ENCODE assay signal across 1 cellular context in the genomic region with DNA sequence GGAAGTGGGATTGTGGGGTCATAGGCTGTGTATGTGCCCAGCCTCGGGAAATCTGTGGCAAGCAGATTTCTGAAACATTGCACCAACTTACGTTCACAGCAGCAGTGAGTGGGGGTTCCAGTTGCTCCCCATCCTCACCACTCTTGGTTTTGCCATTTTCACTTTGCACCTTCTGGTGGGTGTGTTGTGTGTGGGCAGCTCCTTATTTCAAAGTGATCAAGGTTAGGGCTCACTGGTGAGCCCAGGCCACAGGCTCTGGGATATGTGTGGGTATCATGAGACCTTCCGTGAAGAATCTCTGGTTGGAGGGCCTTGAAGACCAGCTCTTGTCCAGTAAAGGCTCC.
TF ChIP-seq lines count a peak whose summit lies in the region.

No MANE protein-coding gene starts in this region.

TF ChIP-seq in H1, 55 proteins besides CTCF, POLR2A, EP300 and RAD21:
- TF ChIP-seq JUND (IDR thresholded peaks at IDR 0.05; ENCODE audit: low read length) (no peak), CHD2 (IDR thresholded peaks at IDR 0.05; ENCODE audit: low read length) (no peak), CBX8 (IDR thresholded peaks at IDR 0.05; ENCODE audit: borderline replicate concordance, low read depth, low read length) (no peak), HDAC2 (IDR thresholded peaks at IDR 0.05; ENCODE audit: borderline replicate concordance in 1 of 2, low read depth in 2 of 2, low read length in 2 of 2) (no peak), RNF2 (IDR thresholded peaks at IDR 0.05; ENCODE audit: borderline replicate concordance, low read depth, low read length, missing control alignments, poor library complexity, severe bottlenecking) (no peak), YY1 (IDR thresholded peaks at IDR 0.05; ENCODE audit: low read depth, low read length) (no peak), SP1 (IDR thresholded peaks at IDR 0.05; ENCODE audit: low read depth, low read length) (no peak), HDAC6 (IDR thresholded peaks at IDR 0.05; ENCODE audit: low read depth, low read length) (no peak), JUN (IDR thresholded peaks at IDR 0.05; ENCODE audit: low read depth, low read length) (no peak), GTF2F1 (IDR thresholded peaks at IDR 0.05; ENCODE audit: borderline replicate concordance, low read depth, low read length) (no peak), TBP (IDR thresholded peaks at IDR 0.05; ENCODE audit: low read depth, low read length) (no peak), CHD1 (IDR thresholded peaks at IDR 0.05; ENCODE audit: low read depth, low read length) (no peak), CREB1 (IDR thresholded peaks at IDR 0.05) (no peak)
- TF ChIP-seq, protein P1, sequence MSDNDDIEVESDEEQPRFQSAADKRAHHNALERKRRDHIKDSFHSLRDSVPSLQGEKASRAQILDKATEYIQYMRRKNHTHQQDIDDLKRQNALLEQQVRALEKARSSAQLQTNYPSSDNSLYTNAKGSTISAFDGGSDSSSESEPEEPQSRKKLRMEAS (IDR thresholded peaks at IDR 0.05): no peak
